ENCODE assay signal across 22 cellular contexts in the genomic region with DNA sequence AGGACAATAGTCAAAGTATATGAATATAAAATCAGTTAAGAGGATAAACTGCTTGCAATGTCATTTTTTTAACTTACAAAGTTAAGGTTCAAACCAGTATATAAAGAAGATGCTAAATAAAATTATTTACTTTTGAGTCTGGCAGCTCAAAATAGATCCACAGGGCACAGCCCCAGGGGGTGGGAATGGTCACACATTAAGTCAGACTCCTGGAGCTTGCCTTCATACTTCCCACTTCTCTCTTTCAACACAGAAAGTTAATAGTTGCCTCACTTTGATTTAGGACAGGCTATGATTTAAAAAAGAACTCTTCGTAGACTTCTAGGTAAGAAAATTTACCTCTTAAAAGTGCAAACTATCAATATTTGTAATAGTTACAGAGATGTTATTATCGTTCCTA.
"Had no signal": no experiment of that assay in that cellular context is flagged by ENCODE, and none has a peak within 500 bp of the region (broad histone marks: within the 10 kb centered on the region; RNA-seq: fewer than 3 reads in every experiment).

No MANE protein-coding gene starts in this region.

- H3K4me2 ChIP-seq: smooth muscle cell had no signal

- H3K4me1 ChIP-seq: gastrocnemius medialis, lower lobe of right lung, pancreas, right lobe of liver, suprapubic skin, vagina had no signal

- H3K36me3 ChIP-seq: gastrocnemius medialis, lower lobe of right lung, neutrophil, pancreas, right lobe of liver, suprapubic skin, vagina had no signal

- H3K27ac Mint-ChIP-seq: natural killer cell; stimulated activated naive CD8-positive, alpha-beta T cell treated with anti-CD3 and anti-CD28 coated beads, Interleukin-15, amount 100 ng/mL, for 72 hours had no signal

- H3K27ac ChIP-seq: dorsolateral prefrontal cortex, epithelial cell of prostate, gastrocnemius medialis, lower lobe of right lung, neutrophil, pancreas, right lobe of liver, suprapubic skin, vagina had no signal

- H3K36me3 Mint-ChIP-seq: natural killer cell had no signal

- H3K4me1 Mint-ChIP-seq: natural killer cell had no signal

- H3K27me3 ChIP-seq: dorsolateral prefrontal cortex, gastrocnemius medialis, neutrophil, pancreas, right lobe of liver, suprapubic skin, vagina had no signal

- H3K27me3 Mint-ChIP-seq: stimulated activated naive CD8-positive, alpha-beta T cell treated with anti-CD3 and anti-CD28 coated beads, Interleukin-15, amount 100 ng/mL, for 72 hours had no signal

- H3K9me3 ChIP-seq: gastrocnemius medialis, lower lobe of right lung, neutrophil, pancreas, right lobe of liver, suprapubic skin, vagina had no signal

- H3K4me3 Mint-ChIP-seq: natural killer cell; stimulated activated naive CD8-positive, alpha-beta T cell treated with anti-CD3 and anti-CD28 coated beads, Interleukin-15, amount 100 ng/mL, for 72 hours had no signal

- H3K9me3 Mint-ChIP-seq: natural killer cell had no signal

- DNase-seq: dorsolateral prefrontal cortex; effector CD4-positive, alpha-beta T cell; foreskin fibroblast; gastrocnemius medialis; head of caudate nucleus; left ventricle myocardium superior; lower lobe of right lung; natural killer cell; pancreas; right lobe of liver; stimulated activated CD4-positive, alpha-beta T cell treated with anti-CD3 and anti-CD28 coated beads, Interleukin-12 subunit alpha, Interleukin-12 subunit beta, amount 100 ng/mL, for 4 hours; stimulated activated CD4-positive, alpha-beta T cell treated with anti-CD3 and anti-CD28 coated beads, Interleukin-1b, Interleukin-23, amount 100 ng/mL, for 48 hours; stimulated activated CD4-positive, alpha-beta T cell treated with anti-CD3 and anti-CD28 coated beads, Interleukin-4, amount 100 ng/mL, for 1 hour; stimulated activated CD8-positive, alpha-beta memory T cell treated with anti-CD3 and anti-CD28 coated beads, Interleukin-4, amount 100 ng/mL, for 48 hours; stimulated activated naive CD4-positive, alpha-beta T cell; stimulated activated naive CD8-positive, alpha-beta T cell treated with anti-CD3 and anti-CD28 coated beads, Interleukin-15, amount 100 ng/mL, for 72 hours; trophoblast cell had no signal

- H3K4me3 ChIP-seq: dorsolateral prefrontal cortex, gastrocnemius medialis, lower lobe of right lung, pancreas, right lobe of liver, smooth muscle cell, suprapubic skin, vagina had no signal
